ENCODE assay signal across 1 cellular context in the genomic region with DNA sequence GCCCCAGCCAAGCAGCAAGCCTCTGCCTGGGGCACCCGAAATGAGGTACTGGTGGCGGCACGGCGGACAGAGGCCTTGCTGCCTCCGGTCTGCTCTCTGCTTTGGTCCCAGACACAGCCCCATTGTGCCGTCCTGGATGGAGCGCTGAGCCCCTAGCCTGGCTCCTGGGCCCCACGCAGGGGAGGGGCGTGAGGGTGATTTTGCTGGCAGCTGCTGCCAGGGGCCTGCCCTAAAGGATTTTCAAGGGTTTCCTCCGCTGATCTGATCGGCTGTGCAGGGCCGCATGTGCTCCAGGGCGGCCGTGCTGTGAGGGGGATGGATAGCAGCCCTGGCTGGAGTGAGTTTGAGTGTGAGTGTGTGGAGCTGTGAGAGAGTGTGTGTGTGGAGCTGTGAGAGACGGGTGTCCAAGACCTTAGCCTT.
TF ChIP-seq lines count a peak whose summit lies in the region.

No MANE protein-coding gene starts in this region.

TF ChIP-seq in H1, 55 proteins besides CTCF, POLR2A, EP300 and RAD21:
- TF ChIP-seq GABPA (IDR thresholded peaks at IDR 0.05; ENCODE audit: borderline replicate concordance, insufficient read depth, low read length) (peak; percentile 53; the same call in 1 of the 2 replicates), RXRA (IDR thresholded peaks at IDR 0.05; ENCODE audit: insufficient read depth, low read depth, low read length) (no peak), HDAC2 (IDR thresholded peaks at IDR 0.05; ENCODE audit: borderline replicate concordance in 1 of 2, low read depth in 2 of 2, low read length in 2 of 2) (no peak), JUN (IDR thresholded peaks at IDR 0.05; ENCODE audit: low read depth, low read length) (no peak)
